Comparison of ENCODE assay signal across 8 cellular contexts in the genomic region with DNA sequence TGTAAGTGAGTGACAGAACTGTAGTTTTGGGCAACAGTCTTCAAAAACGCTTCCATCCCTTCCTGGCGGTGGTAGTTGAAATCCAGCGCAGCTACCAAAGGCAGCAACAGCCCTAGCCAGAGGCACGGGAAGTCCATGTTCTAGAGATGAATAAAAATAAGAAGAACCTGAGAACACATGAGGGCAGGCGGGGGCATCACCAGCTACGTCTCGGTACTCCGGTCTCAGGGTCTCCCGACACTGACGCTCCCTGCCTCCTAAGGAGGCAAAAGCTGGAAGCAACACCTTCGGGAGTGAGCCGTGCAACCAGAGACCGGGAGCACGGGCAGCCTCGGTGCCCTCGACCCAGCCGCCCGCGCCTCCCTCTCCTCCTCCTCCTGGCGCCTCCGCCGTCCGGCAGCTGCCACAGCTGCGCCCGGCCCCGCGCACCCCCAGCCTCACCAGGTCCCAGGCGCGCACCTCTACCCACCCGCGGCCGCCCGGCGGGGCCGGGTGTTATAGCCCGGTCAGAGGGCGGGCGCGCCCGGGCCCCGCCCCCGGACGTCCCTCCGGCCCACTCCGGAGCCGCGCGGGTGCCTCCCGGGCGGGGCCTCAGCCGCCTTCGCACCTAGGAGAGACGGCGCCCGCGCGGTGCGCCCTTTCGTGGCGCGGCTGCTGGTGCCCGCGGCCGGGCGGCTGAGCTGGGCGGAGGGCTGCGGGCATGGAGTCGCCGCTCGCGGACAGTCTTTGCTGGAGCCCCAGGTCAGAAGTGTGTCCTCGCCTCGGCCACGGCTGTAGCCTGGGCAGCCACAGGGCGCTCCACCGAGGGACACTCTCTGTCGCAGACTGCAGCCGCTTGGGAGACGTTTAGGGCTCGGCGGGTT. TPM values are rescaled to one million over a fixed set of nuclear protein-coding genes. Genes with fewer than 3 reads are reported as not detected.
DNase-seq lines count a peak whose midpoint lies in the region; ATAC-seq and TF ChIP-seq lines count a peak whose summit lies in the region.

Gene CPM (minus strand): TSS at position 471 of the 863 bp plus-strand sequence. CDS start 334 bp downstream, at position 137.

- DNase-seq in AG08395 (ENCODE audit: low spot score) (peak; percentile 77), OCI-M2 (lab: John Stamatoyannopoulos, UW; ENCODE audit: unreplicated experiment) (peak; percentile 31), activated T-helper 1 cell treated with Interleukin-2 at 50 U/mL for 16 hours (ENCODE audit: low read depth) (peak; percentile 52), fibroblast of mammary gland (ENCODE audit: low read depth) (peak; percentile 54)
- DNase-seq in naive thymus-derived CD8-positive, alpha-beta T cell = peak; percentile 48 to 79 (median 62)

- in situ Hi-C loops in GM18951 (cut with MboI; ENCODE audit: low sequenced_read_pairs, unreplicated experiment) = no loop called here

- peak; percentile 96 for ATAC-seq in HG03139 (IDR thresholded peaks at IDR 0.05; ENCODE audit: unreplicated experiment)
- ATAC-seq in naive thymus-derived CD8-positive, alpha-beta T cell = peak; percentile 95 to 96
- peak; percentile 97 for ATAC-seq in stimulated activated memory B cell treated with anti-CD40 and anti-IgM and Interleukin-4, amounts not matched to agents 10 μg/mL and 1 μg/mL and 100 μg/mL, for 72 hours

- peaks cover 0 to 2% (median 0%) of the 10 kb centered on the region in 9 donors for H3K9me3 Mint-ChIP-seq in naive thymus-derived CD8-positive, alpha-beta T cell
- H3K9me3 Mint-ChIP-seq in stimulated activated memory B cell treated with anti-CD40 and anti-IgM and Interleukin-4, amounts not matched to agents 10 μg/mL and 1 μg/mL and 100 μg/mL, for 72 hours = no peaks in the 10 kb centered on the region

- H3K4me1 Mint-ChIP-seq in naive thymus-derived CD8-positive, alpha-beta T cell = peaks cover 4 to 11% (median 8%) of the 10 kb centered on the region in 4 donors
- H3K4me1 Mint-ChIP-seq in stimulated activated memory B cell treated with anti-CD40 and anti-IgM and Interleukin-4, amounts not matched to agents 10 μg/mL and 1 μg/mL and 100 μg/mL, for 72 hours = peaks cover 11% of the 10 kb centered on the region

- H3K27me3 Mint-ChIP-seq in naive thymus-derived CD8-positive, alpha-beta T cell = peaks cover 5 to 27% (median 12%) of the 10 kb centered on the region in 5 donors
- peaks cover 15% of the 10 kb centered on the region for H3K27me3 Mint-ChIP-seq in stimulated activated memory B cell treated with anti-CD40 and anti-IgM and Interleukin-4, amounts not matched to agents 10 μg/mL and 1 μg/mL and 100 μg/mL, for 72 hours

- H3K36me3 Mint-ChIP-seq in naive thymus-derived CD8-positive, alpha-beta T cell = no peaks in the 10 kb centered on the region
- no peaks in the 10 kb centered on the region for H3K36me3 Mint-ChIP-seq in stimulated activated memory B cell treated with anti-CD40 and anti-IgM and Interleukin-4, amounts not matched to agents 10 μg/mL and 1 μg/mL and 100 μg/mL, for 72 hours

- H3K4me3 Mint-ChIP-seq in naive thymus-derived CD8-positive, alpha-beta T cell = peak within 1 kb of the TSS; percentile 79 to 91 (median 88)
- H3K4me3 Mint-ChIP-seq in stimulated activated memory B cell treated with anti-CD40 and anti-IgM and Interleukin-4, amounts not matched to agents 10 μg/mL and 1 μg/mL and 100 μg/mL, for 72 hours = peak within 1 kb of the TSS; percentile 86

- POLR2A ChIA-PET in naive thymus-derived CD8-positive, alpha-beta T cell (lab: Charles Lee) = no interaction called here

- peak; percentile 87 for TF ChIP-seq POLR2A in GM18951 (IDR thresholded peaks at IDR 0.05; ENCODE audit: extremely low read depth, insufficient read depth, insufficient read length)

- peak within 1 kb of the TSS in 3 of 10 donors; percentile 8 to 53 (median 53) for H3K27ac Mint-ChIP-seq in naive thymus-derived CD8-positive, alpha-beta T cell
- H3K27ac Mint-ChIP-seq in stimulated activated memory B cell treated with anti-CD40 and anti-IgM and Interleukin-4, amounts not matched to agents 10 μg/mL and 1 μg/mL and 100 μg/mL, for 72 hours = peak within 1 kb of the TSS; percentile 70

- no peak for TF ChIP-seq CTCF in fibroblast of mammary gland (conservative IDR thresholded peaks at IDR 0.05; ENCODE audit: control insufficient read depth, insufficient read depth, low read depth, low read length)

- H3K4me3 ChIP-seq in fibroblast of mammary gland (ENCODE audit: control insufficient read depth, low read depth, low read length) = peak within 1 kb of the TSS; percentile 69

RNA-seq across cellular contexts. Expression of gene CPM, which starts in this region (rescaled TPM):
- under 1 TPM; 0.47 to 0.81 TPM for total RNA-seq in naive thymus-derived CD8-positive, alpha-beta T cell
- under 1 TPM in 1 of 3 donors, not detected in 2; 0.81 TPM for polyA plus RNA-seq in naive thymus-derived CD8-positive, alpha-beta T cell

Comparison
In these comparisons a context has a peak if more than half of its experiments do, and no peak if none do; other contexts are left out.
1. Peak in every context shown above with its lines: DNase-seq, ATAC-seq and H3K4me3 ChIP-seq.
2. Peak in DNase-seq and ATAC-seq in naive thymus-derived CD8-positive, alpha-beta T cell; RNA of the gene not detected or under 1 TPM.